Comparison of ENCODE assay signal across 12 cellular contexts in the genomic region with DNA sequence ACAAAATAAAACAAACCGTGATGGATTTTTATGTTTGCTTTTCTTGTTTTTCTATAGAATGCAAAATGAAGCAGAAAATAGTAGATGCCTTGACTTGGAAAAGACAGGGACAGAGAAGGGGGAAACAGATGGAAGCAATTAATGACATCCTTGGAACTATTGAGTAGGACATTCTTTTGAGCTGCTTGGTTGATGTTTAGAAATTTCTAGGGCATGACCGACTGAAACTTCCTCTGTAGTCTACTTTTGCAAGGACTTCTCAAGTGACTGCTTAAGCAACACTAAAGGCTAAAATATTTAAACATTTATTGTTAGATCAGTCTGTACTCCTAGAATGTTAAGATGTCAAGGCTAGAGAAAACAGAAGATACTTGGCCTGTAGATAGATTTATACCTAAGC. TPM values are rescaled to one million over a fixed set of nuclear protein-coding genes. Genes with fewer than 3 reads are reported as not detected.
DNase-seq lines count a peak whose midpoint lies in the region; ATAC-seq and FAIRE-seq lines count a peak whose summit lies in the region.
"Had no signal": no experiment of that assay in that cellular context is flagged by ENCODE, and none has a peak within 500 bp of the region (broad histone marks: within the 10 kb centered on the region; RNA-seq: fewer than 3 reads in every experiment).

No MANE protein-coding gene starts in this region.

- intact Hi-C loops in sciatic nerve (cut with DNase I): loop anchor here (2.0 kb wide), 1 partner anchor 27 kb away; no protein-coding TSS in a partner anchor

- 0 out of 22 replicates have a peak overlapping the region, but pooled peaks of 1 of the 11 experiments have one; percentile 18 for H3K9ac ChIP-seq in BLaER1 treated with 17β-estradiol and CSF1 and Interleukin-3, amounts not matched to agents 10 nM and 100 nM

- FAIRE-seq in endometrium (lab: Jason Lieb, UNC): peak; percentile 94
- FAIRE-seq: colon had no signal

- H4K20me1 ChIP-seq in BLaER1 treated with 17β-estradiol and CSF1 and Interleukin-3, amounts not matched to agents 10 nM and 100 nM: peaks cover 0 to 44% (median 15%) of the 10 kb centered on the region in 11 experiments; a peak in 11 of 22 replicates

- peak overlapping the region in 10 of 11 experiments; percentile 28 to 61 (median 48); a peak in 21 of 22 replicates for H3K4me2 ChIP-seq in BLaER1 treated with 17β-estradiol and CSF1 and Interleukin-3, amounts not matched to agents 10 nM and 100 nM

- no peaks in the 10 kb centered on the region for H3K9me3 ChIP-seq in BLaER1 treated with 17β-estradiol and CSF1 and Interleukin-3, amounts not matched to agents 10 nM and 100 nM (replicated peaks in 1 of 11)

- DNase-seq in Kasumi-1 (lab: John Stamatoyannopoulos, UW) (peak; percentile 23 to 41), sciatic nerve (ENCODE audit: low spot score) (no peak), kidney glomerular epithelial cell (lab: John Stamatoyannopoulos, UW) (no peak), LoVo (ENCODE audit: low spot score) (no peak)
- DNase-seq: activated T-cell treated with anti-CD3 and anti-CD28 coated beads, Interleukin-2, amount 50 U/mL, for 4 hours; DMS153; T-helper 2 cell had no signal

- ATAC-seq in sciatic nerve (peak; percentile 86), HG02759 (IDR thresholded peaks at IDR 0.05; ENCODE audit: unreplicated experiment) (no peak), GM21360 (IDR thresholded peaks at IDR 0.05; ENCODE audit: unreplicated experiment) (no peak)
- ATAC-seq: activated T-cell treated with anti-CD3 and anti-CD28 coated beads, Interleukin-2, amount 50 U/mL, for 4 hours had no signal

- peaks cover 18 to 52% (median 36%) of the 10 kb centered on the region in 10 experiments for H3K4me1 ChIP-seq in BLaER1 treated with 17β-estradiol and CSF1 and Interleukin-3, amounts not matched to agents 10 nM and 100 nM

- peak overlapping the region in 7 of 11 experiments; percentile 6 to 33 (median 20); a peak in 7 of 22 replicates for H3K27ac ChIP-seq in BLaER1 treated with 17β-estradiol and CSF1 and Interleukin-3, amounts not matched to agents 10 nM and 100 nM

- no peak overlapping the region for H3K4me3 ChIP-seq in BLaER1 treated with 17β-estradiol and CSF1 and Interleukin-3, amounts not matched to agents 10 nM and 100 nM

- H3K36me3 ChIP-seq in BLaER1 treated with 17β-estradiol and CSF1 and Interleukin-3, amounts not matched to agents 10 nM and 100 nM: peaks cover 28 to 74% (median 46%) of the 10 kb centered on the region in 11 experiments; a peak in 21 of 22 replicates

- no peaks in the 10 kb centered on the region for H3K27me3 ChIP-seq in BLaER1 treated with 17β-estradiol and CSF1 and Interleukin-3, amounts not matched to agents 10 nM and 100 nM

RNA-seq across cellular contexts. Expression of a gene that starts 49.4 kb away (rescaled TPM):
- total RNA-seq in sciatic nerve: 165 TPM

Comparison
In these comparisons a context has a peak if more than half of its experiments do, and no peak if none do; other contexts are left out.
1. DNase-seq: peak in Kasumi-1 (2 of 2); none in sciatic nerve (single experiment), kidney glomerular epithelial cell (single experiment) and LoVo (single experiment).